Comparison of ENCODE assay signal across 2 cellular contexts in genomic region chr6:157961829-157962228, GRCh38.
TF ChIP-seq lines count a peak whose summit lies in the region.

No MANE protein-coding gene starts in this region.

TF ChIP-seq in SK-N-SH, 30 proteins besides CTCF, POLR2A, EP300 and RAD21 (continued from another document):
- TF ChIP-seq JUND (IDR thresholded peaks at IDR 0.05) (no peak), RXRA (IDR thresholded peaks at IDR 0.05; ENCODE audit: borderline replicate concordance, low read depth) (no peak), RFX5 (IDR thresholded peaks at IDR 0.05; ENCODE audit: low read length) (no peak), USF1 (IDR thresholded peaks at IDR 0.05; ENCODE audit: borderline replicate concordance, low read depth) (no peak), MXI1 (IDR thresholded peaks at IDR 0.05; ENCODE audit: low read depth, low read length) (no peak), RCOR1 (IDR thresholded peaks at IDR 0.05; ENCODE audit: low read length) (no peak), TEAD4 (IDR thresholded peaks at IDR 0.05; ENCODE audit: borderline replicate concordance, insufficient read depth) (no peak), TCF12 (IDR thresholded peaks at IDR 0.05) (no peak), FOXM1 (IDR thresholded peaks at IDR 0.05; ENCODE audit: low read depth) (no peak)
TF ChIP-seq in SK-N-SH: peak in this region for 0.

TF ChIP-seq in SK-N-SH treated with all-trans-retinoic acid at 6 μM for 48 hours, 23 proteins besides CTCF, POLR2A, EP300 and RAD21 (continued from another document):
- TF ChIP-seq CSRNP3 (CRISPR knock-in tag; IDR thresholded peaks at IDR 0.05) (no peak), CREB5 (CRISPR knock-in tag; IDR thresholded peaks at IDR 0.05; ENCODE audit: low read depth) (no peak), OSR1 (CRISPR knock-in tag; IDR thresholded peaks at IDR 0.05) (no peak), SNAI2 (CRISPR knock-in tag; IDR thresholded peaks at IDR 0.05) (no peak), TCF4 (CRISPR knock-in tag; IDR thresholded peaks at IDR 0.05; ENCODE audit: borderline replicate concordance) (no peak), BACH2 (CRISPR knock-in tag; IDR thresholded peaks at IDR 0.05; ENCODE audit: borderline replicate concordance) (no peak), RARB (CRISPR knock-in tag; IDR thresholded peaks at IDR 0.05) (no peak)
